27 cellular contexts compared by ENCODE assay signal in the genomic region with DNA sequence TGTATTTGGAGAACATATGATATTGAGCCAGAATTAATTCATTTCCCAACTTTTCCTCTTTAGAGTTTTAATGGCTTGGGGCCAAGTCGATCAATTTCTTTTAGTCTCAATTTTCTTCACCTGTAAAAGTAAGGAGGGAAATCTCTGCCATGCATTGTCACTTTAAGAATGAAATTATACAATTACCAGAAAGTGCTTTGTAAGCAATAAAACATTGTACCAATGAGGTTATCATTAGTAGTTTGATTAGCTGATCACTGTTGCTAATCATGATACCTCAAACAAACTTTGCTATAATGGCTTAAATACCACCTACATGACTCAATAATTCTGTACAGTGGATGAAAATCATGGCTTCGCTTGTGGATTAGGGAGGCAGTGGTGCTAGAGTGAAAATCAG.
DNase-seq lines count a peak whose midpoint lies in the region; ATAC-seq, FAIRE-seq and TF ChIP-seq lines count a peak whose summit lies in the region.
"Had no signal": no experiment of that assay in that cellular context is flagged by ENCODE, and none has a peak within 500 bp of the region (broad histone marks: within the 10 kb centered on the region; RNA-seq: fewer than 3 reads in every experiment).

No MANE protein-coding gene starts in this region.

- H3K9ac ChIP-seq in HepG2 (ENCODE audit: insufficient read depth, low read depth, low read length) (no peak overlapping the region), K562 (ENCODE audit: insufficient read depth in 1 of 2, low read depth in 2 of 2, low read length in 2 of 2) (no peak overlapping the region), endodermal cell (ENCODE audit: extremely low read depth, low read length, poor library complexity, severe bottlenecking) (no peak overlapping the region)
- H3K9ac ChIP-seq: BLaER1 had no signal

- H3K27ac ChIP-seq in HepG2 (ENCODE audit: extremely low read length, insufficient read depth, low read length) (no peak overlapping the region), right lobe of liver (no peak overlapping the region), K562 (ENCODE audit: extremely low read depth, low read depth, low read length) (no peak overlapping the region), endodermal cell (ENCODE audit: low read depth, low read length) (no peak overlapping the region)
- H3K27ac ChIP-seq: 22Rv1, BLaER1 had no signal

- H3K4me2 ChIP-seq in HepG2 (ENCODE audit: low read depth, low read length) (no peak overlapping the region), K562 (ENCODE audit: insufficient read depth, low read length) (no peak overlapping the region)
- H3K4me2 ChIP-seq: BLaER1 had no signal

- FAIRE-seq in HepG2 (lab: Jason Lieb, UNC) (no peak), K562 (lab: Jason Lieb, UNC) (no peak)
- FAIRE-seq: GM12878, GM12892, GM18507, GM19239 had no signal

- ATAC-seq in HepG2, result no peak
- ATAC-seq in right lobe of liver, result no peak
- no peak for ATAC-seq in K562
- no peak for ATAC-seq in GM21723 (IDR thresholded peaks at IDR 0.05; ENCODE audit: unreplicated experiment)
- ATAC-seq: GM12878 had no signal

- POLR2A ChIA-PET in HepG2 (lab: Yijun Ruan, JAX), result no interaction called here
- POLR2A ChIA-PET in K562 (lab: Yijun Ruan, JAX), result no interaction called here

- TF ChIP-seq EP300 in HepG2 (IDR thresholded peaks at IDR 0.05; ENCODE audit: low read depth in 2 of 2, low read length in 2 of 2), result no peak
- TF ChIP-seq EP300 in HepG2 (CRISPR knock-in tag; IDR thresholded peaks at IDR 0.05; ENCODE audit: borderline replicate concordance), result no peak
- TF ChIP-seq EP300 in K562 (IDR thresholded peaks at IDR 0.05; ENCODE audit: low read length), result no peak

- H3K79me2 ChIP-seq in HepG2 (ENCODE audit: insufficient read depth, low read length) (no peaks in the 10 kb centered on the region), K562 (ENCODE audit: control insufficient read depth, insufficient read depth, low read length) (no peaks in the 10 kb centered on the region)

- H3K9me3 Mint-ChIP-seq in endodermal cell, result peaks cover 37% of the 10 kb centered on the region

- H3K9me3 ChIP-seq in HepG2 (ENCODE audit: low read length), result peaks cover 13% of the 10 kb centered on the region; the same call in 1 of the 2 replicates
- H3K9me3 ChIP-seq in right lobe of liver, result no peaks in the 10 kb centered on the region
- no peaks in the 10 kb centered on the region for H3K9me3 ChIP-seq in K562 (replicated peaks; ENCODE audit: control insufficient read depth, insufficient read depth, low read depth, low read length)
- peaks cover 31% of the 10 kb centered on the region for H3K9me3 ChIP-seq in endodermal cell (ENCODE audit: control insufficient read depth, low read length)
- H3K9me3 ChIP-seq: BE2C, BLaER1 had no signal

- H4K20me1 ChIP-seq in HepG2 (ENCODE audit: insufficient read depth, low read length), result no peaks in the 10 kb centered on the region
- no peaks in the 10 kb centered on the region for H4K20me1 ChIP-seq in K562 (replicated peaks; ENCODE audit: control insufficient read depth, insufficient read depth, low read length)
- H4K20me1 ChIP-seq: BLaER1 had no signal

- intact Hi-C loops in HepG2 (cut with micrococcal nuclease; ENCODE audit: unreplicated experiment) (no loop called here), right lobe of liver (cut with DNase I) (no loop called here), K562 (cut with micrococcal nuclease) (no loop called here)

- CTCF ChIA-PET in HepG2 (lab: Yijun Ruan, JAX; ENCODE audit: low intra/inter-chr PET ratio, low total read pairs), result no interaction called here
- CTCF ChIA-PET in K562 (lab: Yijun Ruan, JAX; ENCODE audit: low intra/inter-chr PET ratio), result no interaction called here

- H3K4me1 ChIP-seq in HepG2 (ENCODE audit: insufficient read depth, low read length) (no peaks in the 10 kb centered on the region), right lobe of liver (no peaks in the 10 kb centered on the region), K562 (replicated peaks in 1 of 2; ENCODE audit: control insufficient read depth in 2 of 2, insufficient read depth in 2 of 2, low read length in 2 of 2) (no peaks in the 10 kb centered on the region), endodermal cell (ENCODE audit: control insufficient read depth, insufficient read depth, low read length) (no peaks in the 10 kb centered on the region)
- H3K4me1 ChIP-seq: BE2C, BLaER1 had no signal

- H3K27me3 ChIP-seq in HepG2 (ENCODE audit: control insufficient read depth in 1 of 2, insufficient read depth in 2 of 2, low read length in 2 of 2) (no peaks in the 10 kb centered on the region), right lobe of liver (no peaks in the 10 kb centered on the region), K562 (ENCODE audit: control insufficient read depth in 2 of 2, insufficient read depth in 2 of 2, low read length in 2 of 2) (no peaks in the 10 kb centered on the region), endodermal cell (ENCODE audit: control insufficient read depth, insufficient read depth, low read length, poor library complexity, severe bottlenecking) (no peaks in the 10 kb centered on the region)
- H3K27me3 ChIP-seq: BE2C, BLaER1 had no signal

- H3K4me3 Mint-ChIP-seq in endodermal cell, result no peak overlapping the region
- H3K4me3 Mint-ChIP-seq: CD14-positive monocyte; CD4-positive, alpha-beta memory T cell; CD4-positive, CD25-positive, alpha-beta regulatory T cell; CD8-positive, alpha-beta memory T cell had no signal

- in situ Hi-C loops in HepG2 (cut with HindIII; ENCODE audit: extremely low pct_ligation_motif_present, low pct_unique_long_range_greater_than_20kb) (no loop called here), K562 (cut with MboI) (no loop called here)

- no peak for TF ChIP-seq CTCF in HepG2 (CRISPR knock-in tag; IDR thresholded peaks at IDR 0.05)
- TF ChIP-seq CTCF in right lobe of liver (IDR thresholded peaks at IDR 0.05), result no peak
- no peak for TF ChIP-seq CTCF in K562 (IDR thresholded peaks at IDR 0.05 in 2 of 3, conservative IDR thresholded peaks at IDR 0.05 in 1 of 3; ENCODE audit: insufficient read depth in 2 of 3, low read depth in 1 of 3, low read length in 3 of 3)
- TF ChIP-seq CTCF in endodermal cell (conservative IDR thresholded peaks at IDR 0.05), result no peak

- H2AFZ ChIP-seq in HepG2 (ENCODE audit: low read length) (no peak overlapping the region), K562 (ENCODE audit: low read depth, low read length) (no peak overlapping the region)

- no peak overlapping the region for H3K4me3 ChIP-seq in HepG2 (replicated peaks in 1 of 3; ENCODE audit: insufficient read depth in 1 of 3, low read depth in 2 of 3, low read length in 3 of 3)
- H3K4me3 ChIP-seq in right lobe of liver, result no peak overlapping the region
- no peak overlapping the region for H3K4me3 ChIP-seq in K562
- peak overlapping the region; percentile 60 for H3K4me3 ChIP-seq in endodermal cell (ENCODE audit: low read length)
- H3K4me3 ChIP-seq: BLaER1, GM12878 had no signal

- H3K4me1 Mint-ChIP-seq in endodermal cell, result no peaks in the 10 kb centered on the region
- H3K4me1 Mint-ChIP-seq: CD14-positive monocyte; CD4-positive, alpha-beta memory T cell; CD8-positive, alpha-beta memory T cell had no signal

- TF ChIP-seq POLR2A in HepG2 (IDR thresholded peaks at IDR 0.05; ENCODE audit: insufficient read depth in 1 of 2, low read depth in 2 of 2, low read length in 2 of 2) (no peak), right lobe of liver (IDR thresholded peaks at IDR 0.05) (no peak), K562 (conservative IDR thresholded peaks at IDR 0.05) (no peak)

- H3K9me1 ChIP-seq in K562 (ENCODE audit: control insufficient read depth, insufficient read depth, low read length), result no peaks in the 10 kb centered on the region

- H3K27me3 Mint-ChIP-seq in endodermal cell (ENCODE audit: insufficient read depth), result no peaks in the 10 kb centered on the region
- H3K27me3 Mint-ChIP-seq: CD4-positive, alpha-beta memory T cell; CD4-positive, CD25-positive, alpha-beta regulatory T cell; CD8-positive, alpha-beta memory T cell had no signal

- DNase-seq in HepG2 (ENCODE audit: low spot score) (no peak), right lobe of liver (no peak), K562 (ENCODE audit: extremely low read depth in 1 of 4, low spot score in 3 of 4) (no peak), endodermal cell (no peak), SKM-1 treated with dmso at 0.1 percent for 144 hours (lab: John Stamatoyannopoulos, UW; ENCODE audit: unreplicated experiment) (no peak)
- DNase-seq: ACHN; BE2C; C1 segment of cervical spinal cord; CD4-positive, alpha-beta memory T cell; CD4-positive, CD25-positive, alpha-beta regulatory T cell; CD8-positive, alpha-beta memory T cell; COR-L47; DMS 273 treated with DMSO at 0.1 percent for 48 hours; DMS153; DMS53; DMS79; DND-41; EL; GDM1 had no signal

- TF ChIP-seq RAD21 in HepG2 (CRISPR knock-in tag; IDR thresholded peaks at IDR 0.05) (no peak), K562 (CRISPR knock-in tag; conservative IDR thresholded peaks at IDR 0.05 in 1 of 2, IDR thresholded peaks at IDR 0.05 in 1 of 2) (no peak)

- WGBS in HepG2 (ENCODE audit: low lambda C conversion rate), result 3% methylated on average over 2 of the region's 2 CpGs
- WGBS in right lobe of liver (ENCODE audit: insufficient coverage, low coverage, low lambda C conversion rate, missing lambda C conversion rate), result 56% methylated on average over 2 of the region's 2 CpGs
- WGBS in K562 (ENCODE audit: insufficient coverage, low coverage, missing lambda C conversion rate), result 0% methylated on average over 2 of the region's 2 CpGs
- 95% methylated on average over 2 of the region's 2 CpGs; no CpG with 5 or more reads in 1 of the 2 experiments for WGBS in endodermal cell (ENCODE audit: insufficient coverage in 1 of 2, insufficient read length in 1 of 2), 2 experiments

- no peak overlapping the region for H3K27ac Mint-ChIP-seq in endodermal cell
- H3K27ac Mint-ChIP-seq: CD14-positive monocyte; CD4-positive, alpha-beta memory T cell; CD4-positive, CD25-positive, alpha-beta regulatory T cell; CD8-positive, alpha-beta memory T cell had no signal

- H3K36me3 Mint-ChIP-seq in endodermal cell (ENCODE audit: low read depth), result peaks cover 5% of the 10 kb centered on the region
- H3K36me3 Mint-ChIP-seq: CD14-positive monocyte; CD4-positive, alpha-beta memory T cell; CD4-positive, CD25-positive, alpha-beta regulatory T cell; CD8-positive, alpha-beta memory T cell had no signal

- BruUV-seq in HepG2 (replicated peaks; lab: Mats Ljungman, UMichigan) (no TSS peak), K562 (replicated peaks; lab: Mats Ljungman, UMichigan) (no TSS peak)

- H3K36me3 ChIP-seq in HepG2 (replicated peaks in 1 of 2; ENCODE audit: control insufficient read depth in 1 of 2, insufficient read depth in 2 of 2, low read length in 2 of 2) (no peaks in the 10 kb centered on the region), right lobe of liver (no peaks in the 10 kb centered on the region), K562 (ENCODE audit: control insufficient read depth, insufficient read depth, low read length) (no peaks in the 10 kb centered on the region), endodermal cell (ENCODE audit: control insufficient read depth, insufficient read depth, low read length) (no peaks in the 10 kb centered on the region)
- H3K36me3 ChIP-seq: BE2C, BLaER1 had no signal

TF ChIP-seq in HepG2, 621 proteins besides CTCF, POLR2A, EP300 and RAD21 (continues in another document):
- TF ChIP-seq MAFK (conservative IDR thresholded peaks at IDR 0.05 in 1 of 2, IDR thresholded peaks at IDR 0.05 in 1 of 2; ENCODE audit: low read length in 2 of 2), result peak; percentile 79 to 89

TF ChIP-seq in K562, 482 proteins besides CTCF, POLR2A, EP300 and RAD21 (continues in another document):
- TF ChIP-seq ZNF316 (IDR thresholded peaks at IDR 0.05), result peak; percentile 54
- peak; percentile 34 for TF ChIP-seq MAFG (tag; conservative IDR thresholded peaks at IDR 0.05)

Comparison
In these comparisons a context has a peak if more than half of its experiments do, and no peak if none do; other contexts are left out.
1. Of the 241 proteins assayed by ChIP-seq in both HepG2 and K562: peak only in HepG2: none; only in K562: MAFG; in both: MAFF and MAFK; in neither: 238.